9 cellular contexts compared by ENCODE assay signal in the genomic region with DNA sequence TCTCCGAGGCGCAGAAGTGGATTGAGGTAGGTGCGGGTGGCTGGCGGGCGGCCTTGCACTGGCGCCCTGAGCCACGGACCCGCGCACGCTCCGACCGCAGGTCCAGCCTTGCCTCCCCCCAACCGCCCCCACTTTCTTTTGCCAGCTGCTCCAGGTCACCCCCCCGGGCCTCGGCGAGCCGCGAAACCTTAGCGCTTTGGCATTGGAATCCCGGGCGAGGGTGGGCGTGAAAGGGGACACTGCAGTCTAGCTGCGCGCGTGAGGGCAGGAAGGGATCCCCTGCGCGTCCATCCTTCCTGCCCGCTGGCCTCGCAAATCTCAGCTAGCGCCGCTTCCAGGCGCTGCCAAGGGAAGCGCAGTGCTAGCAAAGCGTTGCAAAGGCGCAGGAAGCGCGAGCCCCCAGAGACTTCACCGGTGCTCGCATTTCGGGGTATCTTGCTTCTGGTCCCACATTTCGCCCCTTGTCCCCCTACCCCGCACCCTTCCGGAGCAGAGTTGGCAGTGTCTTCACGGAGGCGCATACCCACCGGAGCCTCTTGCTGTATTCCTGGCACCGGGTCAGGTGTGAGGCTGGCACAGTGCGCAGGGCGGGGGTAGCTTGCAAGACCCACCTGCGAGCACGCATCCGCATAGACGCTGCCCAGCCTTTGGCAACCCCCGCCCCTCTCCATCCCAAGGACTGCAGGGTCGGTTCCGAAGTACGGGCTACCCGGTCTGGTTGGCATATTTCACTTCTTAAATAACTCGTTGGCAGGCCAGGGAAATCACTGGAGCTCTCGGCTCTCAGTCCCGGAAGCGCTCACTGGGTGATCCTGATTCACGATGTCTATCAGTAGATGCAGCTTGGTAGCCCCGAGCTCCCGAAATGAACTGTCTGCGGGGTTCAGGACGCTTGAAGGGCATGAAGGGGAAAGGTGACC.
DNase-seq lines count a peak whose midpoint lies in the region; TF ChIP-seq lines count a peak whose summit lies in the region.
"Had no signal": no experiment of that assay in that cellular context is flagged by ENCODE, and none has a peak within 500 bp of the region (broad histone marks: within the 10 kb centered on the region; RNA-seq: fewer than 3 reads in every experiment).

No MANE protein-coding gene starts in this region.

- H3K9me3 ChIP-seq in PC-9 (ENCODE audit: insufficient read depth, low read depth) (no peaks in the 10 kb centered on the region), fibroblast of lung (ENCODE audit: control insufficient read depth, insufficient read depth, low read depth, low read length) (no peaks in the 10 kb centered on the region), muscle layer of duodenum (ENCODE audit: control insufficient read depth in 1 of 2, low read length in 2 of 2) (no peaks in the 10 kb centered on the region)

- H3F3A ChIP-seq in PC-9 (ENCODE audit: insufficient read depth, low read depth) = no peaks in the 10 kb centered on the region; the same call in 1 of the 2 replicates

- H4K20me1 ChIP-seq in PC-9 (ENCODE audit: insufficient read depth) (peaks cover 3% of the 10 kb centered on the region; the same call in 1 of the 2 replicates), fibroblast of lung (ENCODE audit: control insufficient read depth, extremely low read depth, insufficient read depth, low read length) (no peaks in the 10 kb centered on the region)

- DNase-seq in DMS79 treated with DMSO at 0.1 percent for 48 hours (lab: John Stamatoyannopoulos, UW) (peak; percentile 42), DMS79 (lab: John Stamatoyannopoulos, UW) (no peak), PC-9 (peak; percentile 45 to 48), fibroblast of lung (ENCODE audit: low read depth in 2 of 2) (peak; percentile 33 to 36), COLO829 (ENCODE audit: low spot score) (no peak), Kasumi-1 (lab: John Stamatoyannopoulos, UW) (no peak)
- DNase-seq in stimulated activated CD4-positive, alpha-beta T cell treated with anti-CD3 and anti-CD28 coated beads, Interleukin-4, amount 100 ng/mL, for 4 hours = no peak
- DNase-seq: CD4-positive, CD25-positive, alpha-beta regulatory T cell had no signal

- H3K27me3 ChIP-seq in PC-9 (ENCODE audit: insufficient read depth, low read depth) (no peaks in the 10 kb centered on the region), fibroblast of lung (ENCODE audit: control insufficient read depth, insufficient read depth, low read length) (peaks cover 8% of the 10 kb centered on the region), muscle layer of duodenum (ENCODE audit: low read depth, low read length) (no peaks in the 10 kb centered on the region)

- peak overlapping the region; percentile 98 for H3K4me2 ChIP-seq in PC-9
- peak overlapping the region; percentile 78 for H3K4me2 ChIP-seq in fibroblast of lung (ENCODE audit: extremely low read depth, insufficient read depth, low read length)

- H3K79me2 ChIP-seq in PC-9 (ENCODE audit: low read depth) (peaks cover 54% of the 10 kb centered on the region), fibroblast of lung (ENCODE audit: control insufficient read depth, insufficient read depth, low read length) (no peaks in the 10 kb centered on the region)

- CTCF ChIA-PET in PC-9 (lab: Charles Lee) = interaction anchor here (0.6 to 0.9 kb wide), 3 partner anchors 15 to 146 kb away, joined by 3 to 4 read pairs (median 3); no protein-coding TSS in a partner anchor

- H3K27ac ChIP-seq in PC-9 = peak overlapping the region; percentile 71
- no peak overlapping the region for H3K27ac ChIP-seq in fibroblast of lung (ENCODE audit: insufficient read depth, low read length)
- H3K27ac ChIP-seq in muscle layer of duodenum (ENCODE audit: low read length) = no peak overlapping the region

- H3K4me3 ChIP-seq in PC-9 = peak overlapping the region; percentile 91
- peak overlapping the region; percentile 39 to 65 (median 50) for H3K4me3 ChIP-seq in fibroblast of lung (replicated peaks in 1 of 4; ENCODE audit: control extremely low read depth in 1 of 4, insufficient read depth in 1 of 4, low read depth in 3 of 4, low read length in 4 of 4)
- H3K4me3 ChIP-seq in muscle layer of duodenum (ENCODE audit: low read depth in 1 of 2, low read length in 2 of 2) = peak overlapping the region; percentile 78 to 88

- POLR2A ChIA-PET in PC-9 (lab: Charles Lee; ENCODE audit: unreplicated experiment) = interaction anchor here (0.6 to 1.4 kb wide), 9 partner anchors 41 to 636 kb away, joined by 3 to 24 read pairs (median 4); no protein-coding TSS in a partner anchor

- no TSS peak for BruUV-seq in PC-9 (replicated peaks; lab: Mats Ljungman, UMichigan)

- H3K9ac ChIP-seq in fibroblast of lung (ENCODE audit: insufficient read depth, low read length) = no peak overlapping the region

- intact Hi-C loops in PC-9 (cut with micrococcal nuclease; ENCODE audit: unreplicated experiment) = loop anchor here (2.0 to 5.0 kb wide), 5 partner anchors 71 to 300 kb away; no protein-coding TSS in a partner anchor

- H3K36me3 ChIP-seq in PC-9 (ENCODE audit: low read depth) = peaks cover 24% of the 10 kb centered on the region
- no peaks in the 10 kb centered on the region for H3K36me3 ChIP-seq in fibroblast of lung (ENCODE audit: control insufficient read depth, insufficient read depth, low read length)
- no peaks in the 10 kb centered on the region for H3K36me3 ChIP-seq in muscle layer of duodenum (ENCODE audit: control insufficient read depth in 1 of 2, insufficient read depth in 2 of 2, low read length in 2 of 2)

- peaks cover 34% of the 10 kb centered on the region for H3K4me1 ChIP-seq in PC-9 (replicated peaks; ENCODE audit: insufficient read depth)
- peaks cover 2% of the 10 kb centered on the region for H3K4me1 ChIP-seq in fibroblast of lung (ENCODE audit: control insufficient read depth, extremely low read depth, insufficient read depth, low read length)
- H3K4me1 ChIP-seq in muscle layer of duodenum (ENCODE audit: control insufficient read depth in 1 of 2, insufficient read depth in 2 of 2, low read length in 2 of 2) = peaks cover 0 to 19% of the 10 kb centered on the region in 2 donors

- no peaks in the 10 kb centered on the region for H3K9me2 ChIP-seq in PC-9 (ENCODE audit: insufficient read depth)

- no peak for TF ChIP-seq CTCF in PC-9 (conservative IDR thresholded peaks at IDR 0.05)
- TF ChIP-seq CTCF in fibroblast of lung (conservative IDR thresholded peaks at IDR 0.05 in 1 of 2, IDR thresholded peaks at IDR 0.05 in 1 of 2; ENCODE audit: low read depth in 1 of 2, low read length in 2 of 2) = no peak

- peak overlapping the region; percentile 83 for H2AFZ ChIP-seq in PC-9
- peak overlapping the region; percentile 47 for H2AFZ ChIP-seq in fibroblast of lung (ENCODE audit: low read length)

Comparison
In these comparisons a context has a peak if more than half of its experiments do, and no peak if none do; other contexts are left out.
1. DNase-seq: peak in DMS79 treated with DMSO at 0.1 percent for 48 hours (single experiment), PC-9 (2 of 2) and fibroblast of lung (2 of 2); none in DMS79 (single experiment), COLO829 (single experiment), Kasumi-1 (0 of 2) and stimulated activated CD4-positive, alpha-beta T cell treated with anti-CD3 and anti-CD28 coated beads, Interleukin-4, amount 100 ng/mL, for 4 hours (0 of 2).
2. Peak in every context shown above with its lines, with median percentiles within 50 percentile points of each other: H3K4me3 ChIP-seq.